In genomic region chr1:49136738-49137251, GRCh38 we compare ENCODE assay signal across 36 cellular contexts.
"Had no signal": no experiment of that assay in that cellular context is flagged by ENCODE, and none has a peak within 500 bp of the region (broad histone marks: within the 10 kb centered on the region; RNA-seq: fewer than 3 reads in every experiment).

No MANE protein-coding gene starts in this region.

- H3K27ac ChIP-seq: KMS-11 had no signal

- H3K36me3 ChIP-seq: MG63 had no signal

- DNase-seq: Karpas-422, Kasumi-1, MG63, MM.1S, MV-4-11, NCI-H1048, NCI-H1092, NCI-H1092 treated with DMSO at 0.1 percent for 48 hours, NCI-H1105, NCI-H1105 treated with DMSO at 0.1 percent for 48 hours, NCI-H1417, NCI-H1417 treated with DMSO at 0.1 percent for 48 hours, NCI-H1436, NCI-H1436 treated with DMSO at 0.1 percent for 48 hours, NCI-H146, NCI-H1694, NCI-H1694 treated with DMSO at 0.1 percent for 48 hours, NCI-H187, NCI-H187 treated with DMSO at 0.1 percent for 48 hours, NCI-H1930, NCI-H2029, NCI-H2029 treated with DMSO at 0.1 percent for 48 hours, NCI-H2081, NCI-H2081 treated with DMSO at 0.1 percent for 48 hours, NCI-H2107, NCI-H2171, NCI-H2171 treated with DMSO at 0.1 percent for 48 hours, NCI-H2227 treated with DMSO at 0.1 percent for 48 hours, NCI-H226, NCI-H345, NCI-H446, NCI-H446 treated with DMSO at 0.1 percent for 48 hours, NCI-H510A, NCI-H510A treated with DMSO at 0.1 percent for 48 hours, NCI-H524 had no signal

- H3K27me3 ChIP-seq: MG63 had no signal

- H3K9ac ChIP-seq: KMS-11 had no signal

- H3K4me2 ChIP-seq: KMS-11 had no signal

- H3K4me3 ChIP-seq: MG63 had no signal

- H3K9me3 ChIP-seq: MG63 had no signal
